Comparison of ENCODE assay signal across 1 cellular context in the genomic region with DNA sequence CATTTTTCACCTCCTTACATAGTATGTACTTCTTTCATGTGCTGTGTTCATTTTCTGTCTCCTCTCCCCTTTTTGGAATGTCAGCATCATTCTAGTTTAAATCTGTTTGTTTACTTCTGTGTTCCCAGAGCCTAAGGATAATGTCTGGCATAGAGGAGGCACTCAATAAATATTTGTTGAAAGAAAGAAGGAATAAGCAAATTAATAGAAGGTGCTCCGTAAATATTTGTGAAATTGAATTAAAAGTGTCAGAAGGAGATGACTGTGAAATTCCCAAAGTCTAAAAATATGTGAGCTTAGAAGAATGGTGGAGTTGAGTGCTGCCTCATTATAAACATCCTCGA.
TF ChIP-seq lines count a peak whose summit lies in the region.

No MANE protein-coding gene starts in this region.

TF ChIP-seq in GM12878, 131 proteins besides CTCF, POLR2A, EP300 and RAD21:
- TF ChIP-seq TARDBP (IDR thresholded peaks at IDR 0.05; ENCODE audit: borderline replicate concordance) = no peak
- TF ChIP-seq, protein P1, sequence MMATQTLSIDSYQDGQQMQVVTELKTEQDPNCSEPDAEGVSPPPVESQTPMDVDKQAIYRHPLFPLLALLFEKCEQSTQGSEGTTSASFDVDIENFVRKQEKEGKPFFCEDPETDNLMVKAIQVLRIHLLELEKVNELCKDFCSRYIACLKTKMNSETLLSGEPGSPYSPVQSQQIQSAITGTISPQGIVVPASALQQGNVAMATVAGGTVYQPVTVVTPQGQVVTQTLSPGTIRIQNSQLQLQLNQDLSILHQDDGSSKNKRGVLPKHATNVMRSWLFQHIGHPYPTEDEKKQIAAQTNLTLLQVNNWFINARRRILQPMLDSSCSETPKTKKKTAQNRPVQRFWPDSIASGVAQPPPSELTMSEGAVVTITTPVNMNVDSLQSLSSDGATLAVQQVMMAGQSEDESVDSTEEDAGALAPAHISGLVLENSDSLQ (IDR thresholded peaks at IDR 0.05) = 0 out of 2 replicates have a peak, but pooled peaks have one; percentile 1
TF ChIP-seq in GM12878: peak in this region for 1.
